ENCODE assay signal across 9 cellular contexts in genomic region chr19:38975861-38976271, GRCh38. TPM values are rescaled to one million over a fixed set of nuclear protein-coding genes. Genes with fewer than 3 reads are reported as not detected.
A peak's percentile ranks its signal among the peaks of the same experiment; 100 is the strongest.
DNase-seq lines count a peak whose midpoint lies in the region; ATAC-seq, FAIRE-seq and TF ChIP-seq lines count a peak whose summit lies in the region.
"Had no signal": no experiment of that assay in that cellular context is flagged by ENCODE, and none has a peak within 500 bp of the region (broad histone marks: within the 10 kb centered on the region; RNA-seq: fewer than 3 reads in every experiment).

No MANE protein-coding gene starts in this region.

- TF ChIP-seq RAD21 in GM12878 (IDR thresholded peaks at IDR 0.05; ENCODE audit: insufficient read depth, low read depth, low read length) = no peak

- TF ChIP-seq EP300 in GM12878 (IDR thresholded peaks at IDR 0.05; ENCODE audit: borderline replicate concordance in 1 of 2, control insufficient read depth in 1 of 2, low read depth in 2 of 2, low read length in 2 of 2) = no peak

- no peaks in the 10 kb centered on the region for H3K36me3 ChIP-seq in GM12878 (ENCODE audit: control insufficient read depth in 2 of 2, insufficient read depth in 2 of 2, low read length in 1 of 2)

- no peak for ATAC-seq in GM12878
- ATAC-seq in stimulated activated memory B cell treated with anti-CD40 and anti-IgM and Interleukin-4, amounts not matched to agents 10 μg/mL and 1 μg/mL and 100 μg/mL, for 72 hours = no peak

- intact Hi-C loops in GM12878 (cut with micrococcal nuclease; ENCODE audit: unreplicated experiment) = loop anchor here (5.0 to 10.0 kb wide), 2 partner anchors 46 to 429 kb away; partner anchors contain the start of gene ZFP36

- CTCF ChIA-PET in GM12878 (lab: Yijun Ruan, JAX) = interaction anchor here (0.6 to 4.0 kb wide), 24 partner anchors 9 to 431 kb away, joined by 3 to 28 read pairs (median 4); partner anchors contain the start of genes MRPS12 and SARS2

- no peaks in the 10 kb centered on the region for H4K20me1 ChIP-seq in GM12878 (ENCODE audit: control insufficient read depth, insufficient read depth)

- TF ChIP-seq POLR2A in GM12878 (IDR thresholded peaks at IDR 0.05; ENCODE audit: low read depth, low read length) = no peak

- SMC1A ChIA-PET in GM12878 (lab: Charles Lee; ENCODE audit: uncharacterized antibody, unreplicated experiment) = interaction anchor here (1.1 to 4.2 kb wide), 7 partner anchors 13 to 61 kb away, joined by 3 to 20 read pairs (median 4); no protein-coding TSS in a partner anchor

- no peak overlapping the region; the same call in 1 of the 2 replicates for H2AFZ ChIP-seq in GM12878 (ENCODE audit: control insufficient read depth, low read depth, low read length)

- POLR2A ChIA-PET in GM12878 (lab: Charles Lee) = interaction anchor here (0.6 to 2.6 kb wide), 10 partner anchors 13 to 163 kb away, joined by 3 to 12 read pairs (median 4); partner anchors contain the start of gene FBXO27

- peaks cover 7% of the 10 kb centered on the region for H3K36me3 Mint-ChIP-seq in stimulated activated memory B cell treated with anti-CD40 and anti-IgM and Interleukin-4, amounts not matched to agents 10 μg/mL and 1 μg/mL and 100 μg/mL, for 72 hours

- H3K4me3 ChIP-seq in GM12878 = no peak overlapping the region

- H3K9me3 Mint-ChIP-seq in stimulated activated memory B cell treated with anti-CD40 and anti-IgM and Interleukin-4, amounts not matched to agents 10 μg/mL and 1 μg/mL and 100 μg/mL, for 72 hours = peaks cover 9% of the 10 kb centered on the region

- peaks cover 0 to 3% of the 10 kb centered on the region in 2 experiments; a peak in 2 of 4 replicates for H3K27me3 ChIP-seq in GM12878 (replicated peaks in 1 of 2; ENCODE audit: control insufficient read depth in 2 of 2, insufficient read depth in 2 of 2, low read length in 1 of 2)

- peaks cover 21% of the 10 kb centered on the region for H3K4me1 ChIP-seq in GM12878 (ENCODE audit: control insufficient read depth, insufficient read depth, low read length)

- H3K27ac Mint-ChIP-seq in stimulated activated memory B cell treated with anti-CD40 and anti-IgM and Interleukin-4, amounts not matched to agents 10 μg/mL and 1 μg/mL and 100 μg/mL, for 72 hours = no peak overlapping the region
- H3K27ac Mint-ChIP-seq: T-helper 1 cell treated with Interleukin-12 subunit alpha and Interleukin-12 subunit beta and Interleukin-4 antibody, amounts not matched to agents 30 μg/mL and 1 μg/mL, for 36 hours had no signal

- peaks cover 17% of the 10 kb centered on the region for H3K4me1 Mint-ChIP-seq in stimulated activated memory B cell treated with anti-CD40 and anti-IgM and Interleukin-4, amounts not matched to agents 10 μg/mL and 1 μg/mL and 100 μg/mL, for 72 hours

- in situ Hi-C loops in GM12878 (cut with MboI) (no loop called here), GM13977 (cut with MboI; ENCODE audit: low pct_unique_long_range_greater_than_20kb, low sequenced_read_pairs, unreplicated experiment) (no loop called here)

- no peak overlapping the region for H3K9ac ChIP-seq in GM12878 (ENCODE audit: control insufficient read depth, insufficient read depth, low read length)

- DNase-seq in HuH-7 (ENCODE audit: low spot score) (peak; percentile 56), GM12878 (ENCODE audit: low read depth, low spot score) (no peak), islet precursor cell (peak; percentile 79), GM13977 (ENCODE audit: low spot score) (no peak), NCI-H2029 treated with DMSO at 0.1 percent for 48 hours (lab: John Stamatoyannopoulos, UW) (no peak)
- DNase-seq in central memory CD4-positive, alpha-beta T cell = no peak
- no peak for DNase-seq in stimulated activated CD4-positive, alpha-beta T cell treated with anti-CD3 and anti-CD28 coated beads, Interleukin-4, amount 100 ng/mL, for 4 hours

- H3K4me2 ChIP-seq in GM12878 (ENCODE audit: control insufficient read depth, insufficient read depth) = peak overlapping the region; percentile 55; the same call in 1 of the 2 replicates

- FAIRE-seq in GM12878 (lab: Jason Lieb, UNC) = no peak

- RAD21 ChIA-PET in GM12878 (lab: Charles Lee; ENCODE audit: unreplicated experiment) = interaction anchor here (0.9 to 3.9 kb wide), 9 partner anchors 9 to 70 kb away, joined by 3 to 27 read pairs (median 4); partner anchors contain the start of gene FBXO27

- H3K9me3 ChIP-seq in GM12878 (replicated peaks; ENCODE audit: control insufficient read depth, insufficient read depth, low read length) = peaks cover 2% of the 10 kb centered on the region; the same call in 2 of the 3 replicates

- 0% methylated on average over 13 of the region's 22 CpGs for WGBS in GM12878 (ENCODE audit: insufficient coverage, insufficient replicate concordance, low lambda C conversion rate, missing lambda C conversion rate)

- peaks cover 49% of the 10 kb centered on the region for H3K27me3 Mint-ChIP-seq in stimulated activated memory B cell treated with anti-CD40 and anti-IgM and Interleukin-4, amounts not matched to agents 10 μg/mL and 1 μg/mL and 100 μg/mL, for 72 hours

- no TSS peak for BruUV-seq in GM12878 (replicated peaks; lab: Mats Ljungman, UMichigan)

- no peaks in the 10 kb centered on the region for H3K79me2 ChIP-seq in GM12878 (ENCODE audit: control insufficient read depth, insufficient read depth, low read length)

- peak overlapping the region; percentile 22 for H3K4me3 Mint-ChIP-seq in stimulated activated memory B cell treated with anti-CD40 and anti-IgM and Interleukin-4, amounts not matched to agents 10 μg/mL and 1 μg/mL and 100 μg/mL, for 72 hours
- H3K4me3 Mint-ChIP-seq: T-helper 1 cell treated with Interleukin-12 subunit alpha and Interleukin-12 subunit beta and Interleukin-4 antibody, amounts not matched to agents 30 μg/mL and 1 μg/mL, for 36 hours had no signal

- no peak for TF ChIP-seq CTCF in GM12878 (IDR thresholded peaks at IDR 0.05 in 2 of 3, conservative IDR thresholded peaks at IDR 0.05 in 1 of 3; ENCODE audit: control insufficient read depth in 2 of 3, extremely low read depth in 1 of 3, insufficient read depth in 1 of 3, low read depth in 3 of 3, low read length in 3 of 3)
- no peak for TF ChIP-seq CTCF in GM13977 (IDR thresholded peaks at IDR 0.05; ENCODE audit: extremely low read depth, insufficient read depth, missing control alignments)

- no peak overlapping the region for H3K27ac ChIP-seq in GM12878 (ENCODE audit: control insufficient read depth, insufficient read depth)

RNA-seq across cellular contexts. Expression of gene FBXO17, which starts 0.3 kb away (rescaled TPM):
- 4.4 and 5.4 TPM in 2 replicates for total RNA-seq in GM12878 (2013; cell fraction: nucleolus; rRNA removed)
- 7.2 and 10.6 TPM in 2 replicates for total RNA-seq in GM12878 (2014; rRNA removed)
- 5.5 and 5.6 TPM in 2 replicates for total RNA-seq in GM12878 (2014; rRNA removed; fragmentation: Illumina TruSeq; extraction: Trizol)
- 8.7 and 11.1 TPM in 2 replicates for total RNA-seq in GM12878 (2021)
- 0.30 TPM for polyA plus RNA-seq in GM12878 (2011; ENCODE audit: low read depth)
- polyA plus RNA-seq in GM12878 (2011; rRNA removed) = 6.5 and 7.2 TPM in 2 replicates
- 8.3 and 9.4 TPM in 2 replicates for polyA plus RNA-seq in GM12878 (2011; cell fraction: cytosol; rRNA removed)
- 13.6 and 17.8 TPM in 2 replicates for polyA plus RNA-seq in GM12878 (2011; cell fraction: nucleus; rRNA removed)
- 0.55 and 0.63 TPM in 2 replicates for polyA plus RNA-seq in GM12878 (2012)
- 5.1 and 6.0 TPM in 2 replicates for polyA plus RNA-seq in GM12878 (2014; fragmentation: Illumina TruSeq; extraction: Trizol)
- polyA plus RNA-seq in GM12878 (2014; fragmentation: Nextera tagmentation; extraction: Ambion mirVana) = 1 to 10 TPM; 2.2 to 2.4 TPM
- 8.9 and 11.6 TPM in 2 replicates for polyA plus RNA-seq in GM12878 (2014; rRNA removed)
- polyA plus RNA-seq in GM12878 (2016; fragmentation: Nextera tagmentation; extraction: Ambion mirVana) = 1 to 10 TPM; 3.6 to 4.0 TPM
- polyA minus RNA-seq in GM12878 (2011; rRNA and poly(A)+ RNA removed) = 3.0 and 5.8 TPM in 2 replicates
- polyA minus RNA-seq in GM12878 (2011; cell fraction: cytosol; rRNA and poly(A)+ RNA removed) = 2.7 and 3.2 TPM in 2 replicates
- 2.1 and 5.2 TPM in 2 replicates for polyA minus RNA-seq in GM12878 (2011; cell fraction: nucleus; rRNA and poly(A)+ RNA removed)

RNA-seq across cellular contexts. Expression of gene MRPS12, which starts 45.1 kb away (rescaled TPM):
- total RNA-seq in GM12878 (2013; cell fraction: nucleolus; rRNA removed) = 21.5 and 25.4 TPM in 2 replicates
- total RNA-seq in GM12878 (2014; rRNA removed) = 120 and 149 TPM in 2 replicates
- total RNA-seq in GM12878 (2014; rRNA removed; fragmentation: Illumina TruSeq; extraction: Trizol) = 38.1 and 41.8 TPM in 2 replicates
- 101 and 112 TPM in 2 replicates for total RNA-seq in GM12878 (2021)
- polyA plus RNA-seq in GM12878 (2011; ENCODE audit: low read depth) = 21.9 TPM
- 19.4 and 42.6 TPM in 2 replicates for polyA plus RNA-seq in GM12878 (2011; rRNA removed)
- 83.1 and 137 TPM in 2 replicates for polyA plus RNA-seq in GM12878 (2011; cell fraction: cytosol; rRNA removed)
- 78.3 and 81.7 TPM in 2 replicates for polyA plus RNA-seq in GM12878 (2011; cell fraction: nucleus; rRNA removed)
- polyA plus RNA-seq in GM12878 (2012) = 53.3 and 53.6 TPM in 2 replicates
- 6.0 and 22.8 TPM in 2 replicates for polyA plus RNA-seq in GM12878 (2014; fragmentation: Illumina TruSeq; extraction: Trizol)
- polyA plus RNA-seq in GM12878 (2014; fragmentation: Nextera tagmentation; extraction: Ambion mirVana) = 10 to 100 TPM in 1 of 2 experiments, 1 to 10 TPM in 1; 7.3 to 39.6 TPM
- polyA plus RNA-seq in GM12878 (2014; rRNA removed) = 148 and 171 TPM in 2 replicates
- polyA plus RNA-seq in GM12878 (2016; fragmentation: Nextera tagmentation; extraction: Ambion mirVana) = 100 to 1,000 TPM; 178 to 205 TPM
- polyA minus RNA-seq in GM12878 (2011; rRNA and poly(A)+ RNA removed) = 22.2 and 47.5 TPM in 2 replicates
- 24.0 and 27.7 TPM in 2 replicates for polyA minus RNA-seq in GM12878 (2011; cell fraction: cytosol; rRNA and poly(A)+ RNA removed)
- polyA minus RNA-seq in GM12878 (2011; cell fraction: nucleus; rRNA and poly(A)+ RNA removed) = 21.3 and 34.3 TPM in 2 replicates

RNA-seq across cellular contexts. Expression of gene SARS2, which starts 45.3 kb away (rescaled TPM):
- 36.5 and 40.6 TPM in 2 replicates for total RNA-seq in GM12878 (2013; cell fraction: nucleolus; rRNA removed)
- total RNA-seq in GM12878 (2014; rRNA removed) (33.7 and 34.1 TPM in 2 replicates), GM12878 (2014; rRNA removed; fragmentation: Illumina TruSeq; extraction: Trizol) (18.5 and 21.4 TPM in 2 replicates), GM12878 (2021) (35.9 and 38.2 TPM in 2 replicates)
- 15.0 TPM for polyA plus RNA-seq in GM12878 (2011; ENCODE audit: low read depth)
- polyA plus RNA-seq in GM12878 (2011; rRNA removed) (9.1 and 20.9 TPM in 2 replicates), GM12878 (2014; fragmentation: Illumina TruSeq; extraction: Trizol) (7.3 and 19.0 TPM in 2 replicates), GM12878 (2014; fragmentation: Nextera tagmentation; extraction: Ambion mirVana) (1 to 10 TPM; 2.6 to 7.8 TPM), GM12878 (2014; rRNA removed) (50.3 and 77.8 TPM in 2 replicates), GM12878 (2016; fragmentation: Nextera tagmentation; extraction: Ambion mirVana) (10 to 100 TPM; 35.8 to 42.7 TPM)
- polyA plus RNA-seq in GM12878 (2011; cell fraction: cytosol; rRNA removed) = 24.2 and 40.9 TPM in 2 replicates
- 148 and 173 TPM in 2 replicates for polyA plus RNA-seq in GM12878 (2011; cell fraction: nucleus; rRNA removed)
- polyA plus RNA-seq in GM12878 (2012) = 23.8 and 28.3 TPM in 2 replicates
- 11.6 and 33.9 TPM in 2 replicates for polyA minus RNA-seq in GM12878 (2011; rRNA and poly(A)+ RNA removed)
- polyA minus RNA-seq in GM12878 (2011; cell fraction: cytosol; rRNA and poly(A)+ RNA removed) = 16.7 and 21.9 TPM in 2 replicates
- polyA minus RNA-seq in GM12878 (2011; cell fraction: nucleus; rRNA and poly(A)+ RNA removed) = 18.9 and 29.1 TPM in 2 replicates

RNA-seq across cellular contexts. Expression of gene FBXO27, which starts 56.5 kb away (rescaled TPM):
- 3.4 and 5.7 TPM in 2 replicates for total RNA-seq in GM12878 (2013; cell fraction: nucleolus; rRNA removed)
- total RNA-seq in GM12878 (2014; rRNA removed) = 5.8 and 6.7 TPM in 2 replicates
- total RNA-seq in GM12878 (2014; rRNA removed; fragmentation: Illumina TruSeq; extraction: Trizol) = 9.5 and 12.2 TPM in 2 replicates
- total RNA-seq in GM12878 (2021) = 10.7 and 10.8 TPM in 2 replicates
- polyA plus RNA-seq in GM12878 (2011; ENCODE audit: low read depth) = 0.41 TPM
- polyA plus RNA-seq in GM12878 (2011; rRNA removed) = 6.7 and 6.9 TPM in 2 replicates
- 9.5 and 12.5 TPM in 2 replicates for polyA plus RNA-seq in GM12878 (2011; cell fraction: cytosol; rRNA removed)
- 6.7 and 7.1 TPM in 2 replicates for polyA plus RNA-seq in GM12878 (2011; cell fraction: nucleus; rRNA removed)
- 1.2 and 1.6 TPM in 2 replicates for polyA plus RNA-seq in GM12878 (2012)
- polyA plus RNA-seq in GM12878 (2014; fragmentation: Illumina TruSeq; extraction: Trizol) = 9.0 and 11.3 TPM in 2 replicates
- 1 to 10 TPM; 3.1 to 3.4 TPM for polyA plus RNA-seq in GM12878 (2014; fragmentation: Nextera tagmentation; extraction: Ambion mirVana)
- 13.3 and 15.4 TPM in 2 replicates for polyA plus RNA-seq in GM12878 (2014; rRNA removed)
- polyA plus RNA-seq in GM12878 (2016; fragmentation: Nextera tagmentation; extraction: Ambion mirVana) = 1 to 10 TPM; 5.8 to 7.3 TPM
- polyA minus RNA-seq in GM12878 (2011; rRNA and poly(A)+ RNA removed) = 8.7 and 15.4 TPM in 2 replicates
- 0.80 and 1.6 TPM in 2 replicates for polyA minus RNA-seq in GM12878 (2011; cell fraction: cytosol; rRNA and poly(A)+ RNA removed)
- 1.8 and 6.4 TPM in 2 replicates for polyA minus RNA-seq in GM12878 (2011; cell fraction: nucleus; rRNA and poly(A)+ RNA removed)

Comparison
In these comparisons a context has a peak if more than half of its experiments do, and no peak if none do; other contexts are left out.
1. DNase-seq: peak in HuH-7 (single experiment) and islet precursor cell (single experiment); none in GM12878 (single experiment), GM13977 (single experiment), central memory CD4-positive, alpha-beta T cell (single experiment), NCI-H2029 treated with DMSO at 0.1 percent for 48 hours (single experiment) and stimulated activated CD4-positive, alpha-beta T cell treated with anti-CD3 and anti-CD28 coated beads, Interleukin-4, amount 100 ng/mL, for 4 hours (0 of 2).